In the genomic region with DNA sequence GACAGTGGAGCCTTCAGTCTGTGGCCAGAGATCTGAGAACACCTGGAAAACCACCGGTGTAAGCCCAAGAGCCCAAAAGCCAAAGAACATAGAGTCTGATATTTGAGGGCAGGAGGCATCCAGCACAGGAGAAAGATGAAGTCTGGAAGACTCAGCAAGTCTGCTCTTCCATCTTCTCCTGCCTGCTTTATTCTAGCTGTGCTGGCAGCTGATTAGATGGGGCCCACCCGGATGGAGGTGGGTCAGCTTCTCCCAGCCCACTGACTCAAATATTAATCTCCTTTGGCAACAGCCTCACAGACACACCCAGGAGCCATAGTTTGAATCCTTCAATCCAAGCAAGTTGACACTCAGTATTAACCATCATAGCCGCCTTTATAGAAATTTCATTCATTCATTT, we compare ENCODE assay signal across 7 cellular contexts. TPM values are rescaled to one million over a fixed set of nuclear protein-coding genes. Genes with fewer than 3 reads are reported as not detected.
DNase-seq lines count a peak whose midpoint lies in the region; ATAC-seq, FAIRE-seq and TF ChIP-seq lines count a peak whose summit lies in the region.
"Not testable (repeated sequence)": the region's sequence is repeated elsewhere in the genome, so short reads cannot be mapped to it uniquely, and the experiment has no call there.

No MANE protein-coding gene starts in this region.

- H3K27ac Mint-ChIP-seq in activated CD4-positive, alpha-beta T cell treated with anti-CD3 and anti-CD28 coated beads, Interleukin-2, amount 10 ng/mL, durations not matched to agents 24 days and 14 days = peak overlapping the region; percentile 46
- peak overlapping the region; percentile 70 for H3K27ac Mint-ChIP-seq in activated T-helper 2 cell treated with anti-CD3 and anti-CD28 coated beads, Interferon-gamma antibody, Interleukin-2, Interleukin-4, amounts not matched to agents 10 μg/mL and 5 μg/mL and 100 μg/mL, durations not matched to agents 14 hours and 24 hours and 36 hours
- H3K27ac Mint-ChIP-seq in stimulated activated naive CD8-positive, alpha-beta T cell treated with anti-CD3 and anti-CD28 coated beads, Interleukin-15, amount 100 ng/mL, for 72 hours = peak overlapping the region; percentile 40 to 95

- H2AFZ ChIP-seq in K562 (ENCODE audit: low read depth, low read length) = not testable (repeated sequence)

- H3K36me3 ChIP-seq in K562 (ENCODE audit: control insufficient read depth, insufficient read depth, low read length); esophagus squamous epithelium; psoas muscle (ENCODE audit: insufficient read depth in 1 of 2, low read depth in 1 of 2): not testable (repeated sequence)

- H3K27ac ChIP-seq in K562 (ENCODE audit: extremely low read depth, low read depth, low read length) = not testable (repeated sequence)
- H3K27ac ChIP-seq in dorsolateral prefrontal cortex = peak overlapping the region in 49 of 59 donors; percentile 5 to 91 (median 73)
- H3K27ac ChIP-seq in esophagus squamous epithelium = peak overlapping the region; percentile 14 to 69 (median 53)
- peak overlapping the region; percentile 60 for H3K27ac ChIP-seq in psoas muscle

- not testable (repeated sequence) for TF ChIP-seq CTCF in K562 (IDR thresholded peaks at IDR 0.05 in 2 of 3, conservative IDR thresholded peaks at IDR 0.05 in 1 of 3; ENCODE audit: insufficient read depth in 2 of 3, low read depth in 1 of 3, low read length in 3 of 3); dorsolateral prefrontal cortex (IDR thresholded peaks at IDR 0.05 in 54 of 56, conservative IDR thresholded peaks at IDR 0.05 in 2 of 56; ENCODE audit: low read depth in 1 of 56, partially characterized antibody in 56 of 56); esophagus squamous epithelium (IDR thresholded peaks at IDR 0.05); psoas muscle (IDR thresholded peaks at IDR 0.05)

- TF ChIP-seq POLR2A in K562 (conservative IDR thresholded peaks at IDR 0.05); esophagus squamous epithelium (IDR thresholded peaks at IDR 0.05): not testable (repeated sequence)

- H4K20me1 ChIP-seq in K562 (replicated peaks; ENCODE audit: control insufficient read depth, insufficient read depth, low read length) = not testable (repeated sequence)

- not testable (repeated sequence) for TF ChIP-seq RAD21 in K562 (CRISPR knock-in tag; conservative IDR thresholded peaks at IDR 0.05 in 1 of 2, IDR thresholded peaks at IDR 0.05 in 1 of 2)

- BruUV-seq in K562 (replicated peaks; lab: Mats Ljungman, UMichigan) = not testable (repeated sequence)

- not testable (repeated sequence) for H3K4me3 Mint-ChIP-seq in activated CD4-positive, alpha-beta T cell treated with anti-CD3 and anti-CD28 coated beads, Interleukin-2, amount 10 ng/mL, durations not matched to agents 24 days and 14 days; activated T-helper 2 cell treated with anti-CD3 and anti-CD28 coated beads, Interferon-gamma antibody, Interleukin-2, Interleukin-4, amounts not matched to agents 10 μg/mL and 5 μg/mL and 100 μg/mL, durations not matched to agents 14 hours and 24 hours and 36 hours (ENCODE audit: low read depth)
- H3K4me3 Mint-ChIP-seq in stimulated activated naive CD8-positive, alpha-beta T cell treated with anti-CD3 and anti-CD28 coated beads, Interleukin-15, amount 100 ng/mL, for 72 hours = peak overlapping the region in 1 of 2 donors; percentile 26

- H3K27me3 ChIP-seq in K562 (ENCODE audit: control insufficient read depth in 2 of 2, insufficient read depth in 2 of 2, low read length in 2 of 2); dorsolateral prefrontal cortex; esophagus squamous epithelium; psoas muscle (ENCODE audit: insufficient read depth in 3 of 3, low read length in 2 of 3): not testable (repeated sequence)

- intact Hi-C loops in activated CD4-positive, alpha-beta T cell treated with anti-CD3 and anti-CD28 coated beads, Interleukin-2, amount 10 ng/mL, durations not matched to agents 24 days and 14 days (cut with micrococcal nuclease) = loop anchor here (10.0 kb wide), 2 partner anchors 161 to 759 kb away; partner anchors contain the start of genes ATRNL1, CCDC186 and TDRD1
- intact Hi-C loops in activated T-helper 2 cell treated with anti-CD3 and anti-CD28 coated beads, Interferon-gamma antibody, Interleukin-2, Interleukin-4, amounts not matched to agents 10 μg/mL and 5 μg/mL and 100 μg/mL, durations not matched to agents 14 hours and 24 hours and 36 hours (cut with micrococcal nuclease) = loop anchor here (1.0 to 5.0 kb wide), 3 partner anchors 9 to 57 kb away; no protein-coding TSS in a partner anchor
- intact Hi-C loops in K562 (cut with micrococcal nuclease); dorsolateral prefrontal cortex (cut with DNase I); esophagus squamous epithelium (cut with DNase I): not testable (repeated sequence)
- intact Hi-C loops in psoas muscle (cut with DNase I) = loop anchor here in 1 of 2 donors (10.0 kb wide), 1 partner anchor 109 kb away; the partner anchor contains the start of gene FHIP2A

- not testable (repeated sequence) for FAIRE-seq in K562 (lab: Jason Lieb, UNC)

- H3K4me1 ChIP-seq in K562 (replicated peaks in 1 of 2; ENCODE audit: control insufficient read depth in 2 of 2, insufficient read depth in 2 of 2, low read length in 2 of 2) = not testable (repeated sequence)
- H3K4me1 ChIP-seq in esophagus squamous epithelium (peaks cover 4 to 18% (median 4%) of the 10 kb centered on the region in 3 donors), psoas muscle (peaks cover 10% of the 10 kb centered on the region)

- DNase-seq in activated CD4-positive, alpha-beta T cell treated with anti-CD3 and anti-CD28 coated beads, Interleukin-2, amount 10 ng/mL, durations not matched to agents 24 days and 14 days; activated T-helper 2 cell treated with anti-CD3 and anti-CD28 coated beads, Interferon-gamma antibody, Interleukin-2, Interleukin-4, amounts not matched to agents 10 μg/mL and 5 μg/mL and 100 μg/mL, durations not matched to agents 14 hours and 24 hours and 36 hours (ENCODE audit: low spot score); K562 (ENCODE audit: extremely low read depth in 1 of 4, low spot score in 3 of 4); dorsolateral prefrontal cortex; esophagus squamous epithelium (lab: John Stamatoyannopoulos, UW); psoas muscle; stimulated activated naive CD8-positive, alpha-beta T cell treated with anti-CD3 and anti-CD28 coated beads, Interleukin-15, amount 100 ng/mL, for 72 hours: not testable (repeated sequence)

- not testable (repeated sequence) for H3K27me3 Mint-ChIP-seq in activated CD4-positive, alpha-beta T cell treated with anti-CD3 and anti-CD28 coated beads, Interleukin-2, amount 10 ng/mL, durations not matched to agents 24 days and 14 days; activated T-helper 2 cell treated with anti-CD3 and anti-CD28 coated beads, Interferon-gamma antibody, Interleukin-2, Interleukin-4, amounts not matched to agents 10 μg/mL and 5 μg/mL and 100 μg/mL, durations not matched to agents 14 hours and 24 hours and 36 hours (ENCODE audit: low read depth); stimulated activated naive CD8-positive, alpha-beta T cell treated with anti-CD3 and anti-CD28 coated beads, Interleukin-15, amount 100 ng/mL, for 72 hours

- in situ Hi-C loops in K562 (cut with MboI) = not testable (repeated sequence)

- 0% methylated on average over 3 of the region's 3 CpGs for WGBS in K562 (ENCODE audit: insufficient coverage, low coverage, missing lambda C conversion rate)
- WGBS in esophagus squamous epithelium, 2 donors = 47 to 48% methylated on average over 3 of the region's 3 CpGs
- 69 to 81% (median 74%) methylated on average over 3 of the region's 3 CpGs for WGBS in psoas muscle, 3 donors

- H3K9me3 ChIP-seq in K562 (replicated peaks; ENCODE audit: control insufficient read depth, insufficient read depth, low read depth, low read length); esophagus squamous epithelium; psoas muscle: not testable (repeated sequence)

- not testable (repeated sequence) for TF ChIP-seq EP300 in K562 (IDR thresholded peaks at IDR 0.05; ENCODE audit: low read length)

- peaks cover 17% of the 10 kb centered on the region for H3K4me1 Mint-ChIP-seq in activated CD4-positive, alpha-beta T cell treated with anti-CD3 and anti-CD28 coated beads, Interleukin-2, amount 10 ng/mL, durations not matched to agents 24 days and 14 days
- H3K4me1 Mint-ChIP-seq in activated T-helper 2 cell treated with anti-CD3 and anti-CD28 coated beads, Interferon-gamma antibody, Interleukin-2, Interleukin-4, amounts not matched to agents 10 μg/mL and 5 μg/mL and 100 μg/mL, durations not matched to agents 14 hours and 24 hours and 36 hours (ENCODE audit: low read depth) = peaks cover 20% of the 10 kb centered on the region
- H3K4me1 Mint-ChIP-seq in stimulated activated naive CD8-positive, alpha-beta T cell treated with anti-CD3 and anti-CD28 coated beads, Interleukin-15, amount 100 ng/mL, for 72 hours = peaks cover 38% of the 10 kb centered on the region

- not testable (repeated sequence) for H3K4me3 ChIP-seq in K562, dorsolateral prefrontal cortex, esophagus squamous epithelium, psoas muscle

- not testable (repeated sequence) for H3K9ac ChIP-seq in K562 (ENCODE audit: insufficient read depth in 1 of 2, low read depth in 2 of 2, low read length in 2 of 2)

- not testable (repeated sequence) for ATAC-seq in K562; psoas muscle; stimulated activated naive CD8-positive, alpha-beta T cell treated with anti-CD3 and anti-CD28 coated beads, Interleukin-15, amount 100 ng/mL, for 72 hours

- not testable (repeated sequence) for H3K36me3 Mint-ChIP-seq in activated CD4-positive, alpha-beta T cell treated with anti-CD3 and anti-CD28 coated beads, Interleukin-2, amount 10 ng/mL, durations not matched to agents 24 days and 14 days (ENCODE audit: low read depth); activated T-helper 2 cell treated with anti-CD3 and anti-CD28 coated beads, Interferon-gamma antibody, Interleukin-2, Interleukin-4, amounts not matched to agents 10 μg/mL and 5 μg/mL and 100 μg/mL, durations not matched to agents 14 hours and 24 hours and 36 hours (ENCODE audit: low read depth)

- CTCF ChIA-PET in K562 (lab: Yijun Ruan, JAX; ENCODE audit: low intra/inter-chr PET ratio) = not testable (repeated sequence)

- POLR2A ChIA-PET in K562 (lab: Yijun Ruan, JAX) = not testable (repeated sequence)

- not testable (repeated sequence) for H3K9me1 ChIP-seq in K562 (ENCODE audit: control insufficient read depth, insufficient read depth, low read length)

- H3K79me2 ChIP-seq in K562 (ENCODE audit: control insufficient read depth, insufficient read depth, low read length) = peaks cover 12% of the 10 kb centered on the region

- H3K4me2 ChIP-seq in K562 (ENCODE audit: insufficient read depth, low read length) = not testable (repeated sequence)

- not testable (repeated sequence) for H3K9me3 Mint-ChIP-seq in activated CD4-positive, alpha-beta T cell treated with anti-CD3 and anti-CD28 coated beads, Interleukin-2, amount 10 ng/mL, durations not matched to agents 24 days and 14 days
- peaks cover 11% of the 10 kb centered on the region for H3K9me3 Mint-ChIP-seq in activated T-helper 2 cell treated with anti-CD3 and anti-CD28 coated beads, Interferon-gamma antibody, Interleukin-2, Interleukin-4, amounts not matched to agents 10 μg/mL and 5 μg/mL and 100 μg/mL, durations not matched to agents 14 hours and 24 hours and 36 hours
- H3K9me3 Mint-ChIP-seq in stimulated activated naive CD8-positive, alpha-beta T cell treated with anti-CD3 and anti-CD28 coated beads, Interleukin-15, amount 100 ng/mL, for 72 hours = peaks cover 17 to 19% of the 10 kb centered on the region in 2 donors

RNA-seq across cellular contexts. Expression of gene TRUB1, which starts 4.0 kb away (rescaled TPM):
- total RNA-seq in activated CD4-positive, alpha-beta T cell treated with anti-CD3 and anti-CD28 coated beads, Interleukin-2, amount 10 ng/mL, durations not matched to agents 24 days and 14 days = 18.5 and 20.9 TPM in 2 replicates
- total RNA-seq in activated T-helper 2 cell treated with anti-CD3 and anti-CD28 coated beads, Interferon-gamma antibody, Interleukin-2, Interleukin-4, amounts not matched to agents 10 μg/mL and 5 μg/mL and 100 μg/mL, durations not matched to agents 14 hours and 24 hours and 36 hours = 20.3 and 21.4 TPM in 2 replicates
- total RNA-seq in K562 (2011; cell fraction: chromatin; rRNA removed; ENCODE audit: low replicate concordance) = 6.1 and 12.2 TPM in 2 replicates
- total RNA-seq in K562 (2011; cell fraction: nucleolus; rRNA removed) = 4.5 and 7.2 TPM in 2 replicates
- 6.8 and 7.3 TPM in 2 replicates for total RNA-seq in K562 (2011; cell fraction: nucleoplasm; rRNA removed)
- 14.3 and 16.5 TPM in 2 replicates for total RNA-seq in K562 (2014; rRNA removed)
- 15.9 and 17.6 TPM in 2 replicates for total RNA-seq in K562 (2014; rRNA removed; fragmentation: Illumina TruSeq; extraction: Trizol)
- 13.7 and 14.6 TPM in 2 replicates for total RNA-seq in K562 (2015; rRNA removed; fragmentation: Illumina TruSeq; extraction: Trizol)
- total RNA-seq in K562 (2021) = 9.9 and 11.3 TPM in 2 replicates
- 8.6 and 11.5 TPM in 2 replicates for polyA plus RNA-seq in K562 (2011; rRNA removed)
- polyA plus RNA-seq in K562 (2011; cell fraction: cytosol; rRNA removed) = 1.7 and 4.2 TPM in 2 replicates
- 3.7 and 4.8 TPM in 2 replicates for polyA plus RNA-seq in K562 (2011; cell fraction: nucleus; rRNA removed)
- 5.1 and 5.8 TPM in 2 replicates for polyA plus RNA-seq in K562 (2012)
- 11.1 and 12.9 TPM in 2 replicates for polyA plus RNA-seq in K562 (2014; fragmentation: Illumina TruSeq; extraction: Trizol)
- polyA plus RNA-seq in K562 (2014; fragmentation: Nextera tagmentation; extraction: Ambion mirVana) = 1 to 10 TPM; 4.6 to 7.6 TPM
- polyA plus RNA-seq in K562 (2014; rRNA removed) = 9.7 and 9.8 TPM in 2 replicates
- 12.5 and 14.9 TPM in 2 replicates for polyA minus RNA-seq in K562 (2011; rRNA and poly(A)+ RNA removed)
- polyA minus RNA-seq in K562 (2011; cell fraction: cytosol; rRNA and poly(A)+ RNA removed) = 6.0 and 6.5 TPM in 2 replicates
- polyA minus RNA-seq in K562 (2011; cell fraction: nucleus; rRNA and poly(A)+ RNA removed) = 8.8 and 11.7 TPM in 2 replicates
- 10 to 100 TPM; 11.7 to 41.2 (median 26.1) TPM for total RNA-seq in dorsolateral prefrontal cortex
- 10 to 100 TPM; 11.0 to 20.6 (median 17.2) TPM for total RNA-seq in esophagus squamous epithelium
- total RNA-seq in psoas muscle = 1 to 10 TPM; 5.4 to 8.8 (median 8.5) TPM
- 1 to 10 TPM; 3.3 to 8.9 (median 4.3) TPM for polyA plus RNA-seq in psoas muscle
